ENCODE assay signal across 26 cellular contexts in genomic region chr20:23823621-23824324, GRCh38. TPM values are rescaled to one million over a fixed set of nuclear protein-coding genes. Genes with fewer than 3 reads are reported as not detected.
"Had no signal": no experiment of that assay in that cellular context is flagged by ENCODE, and none has a peak within 500 bp of the region (broad histone marks: within the 10 kb centered on the region; RNA-seq: fewer than 3 reads in every experiment).

No MANE protein-coding gene starts in this region.

- H3K27me3 Mint-ChIP-seq: activated CD4-positive, alpha-beta memory T cell treated with anti-CD3 and anti-CD28 coated beads, Interleukin-2, amount 10 ng/mL, durations not matched to agents 7 days and 5 days; dendritic cell treated with granulocyte-macrophage colony-stimulating factor and Interleukin-4, amounts not matched to agents 40 ng/mL and 50 ng/mL, for 4 days had no signal

- H3K4me1 Mint-ChIP-seq: activated CD4-positive, alpha-beta memory T cell treated with anti-CD3 and anti-CD28 coated beads, Interleukin-2, amount 10 ng/mL, durations not matched to agents 7 days and 5 days; activated naive CD8-positive, alpha-beta T cell treated with anti-CD3 and anti-CD28 coated beads, Interleukin-2, amount 10 ng/mL, durations not matched to agents 7 days and 5 days; naive thymus-derived CD4-positive, alpha-beta T cell; T-cell had no signal

- H3K36me3 Mint-ChIP-seq: activated naive CD8-positive, alpha-beta T cell treated with anti-CD3 and anti-CD28 coated beads, Interleukin-2, amount 10 ng/mL, durations not matched to agents 7 days and 5 days; naive thymus-derived CD4-positive, alpha-beta T cell; T-cell had no signal

- H3K9me3 Mint-ChIP-seq: activated CD4-positive, alpha-beta memory T cell treated with anti-CD3 and anti-CD28 coated beads, Interleukin-2, amount 10 ng/mL, durations not matched to agents 7 days and 5 days; activated naive CD8-positive, alpha-beta T cell treated with anti-CD3 and anti-CD28 coated beads, Interleukin-2, amount 10 ng/mL, durations not matched to agents 7 days and 5 days; activated T-cell treated with anti-CD3 and anti-CD28 coated beads, Interleukin-2, amount 50 U/mL, for 4 hours; dendritic cell treated with granulocyte-macrophage colony-stimulating factor and Interleukin-4, amounts not matched to agents 40 ng/mL and 50 ng/mL, for 4 days; effector memory CD8-positive, alpha-beta T cell; naive thymus-derived CD4-positive, alpha-beta T cell; T-cell had no signal

- DNase-seq: activated CD4-positive, alpha-beta memory T cell treated with anti-CD3 and anti-CD28 coated beads, Interleukin-2, amount 10 ng/mL, durations not matched to agents 7 days and 5 days; activated CD4-positive, alpha-beta T cell treated with anti-CD3 and anti-CD28 coated beads for 1 hour; activated gamma-delta T cell; activated naive CD8-positive, alpha-beta T cell treated with anti-CD3 and anti-CD28 coated beads, Interleukin-2, amount 10 ng/mL, durations not matched to agents 7 days and 5 days; activated T-cell treated with anti-CD3 and anti-CD28 coated beads, Interleukin-2, amount 50 U/mL, for 4 hours; aorta; cerebellar nuclear complex; effector memory CD8-positive, alpha-beta T cell; heart right ventricle; left colon; mucosa of descending colon; naive thymus-derived CD4-positive, alpha-beta T cell; right cardiac atrium; small intestine; stimulated activated CD4-positive, alpha-beta T cell treated with anti-CD3 and anti-CD28 coated beads, Interleukin-4, amount 100 ng/mL, for 24 hours; stimulated activated naive CD8-positive, alpha-beta T cell treated with anti-CD3 and anti-CD28 coated beads, Interleukin-15, Interleukin-2, amounts not matched to agents 100 U/mL and 50 U/mL, for 24 hours; T-cell; T-helper 9 cell had no signal

- H3K9me3 ChIP-seq: heart right ventricle, mucosa of descending colon had no signal

- H3K27ac ChIP-seq: heart right ventricle, SK-N-MC had no signal

- H3K27me3 ChIP-seq: heart right ventricle had no signal

- ATAC-seq: activated T-cell treated with anti-CD3 and anti-CD28 coated beads, Interleukin-2, amount 50 U/mL, for 4 hours; effector memory CD8-positive, alpha-beta T cell; left colon; mucosa of descending colon; naive thymus-derived CD4-positive, alpha-beta T cell; stimulated activated naive CD8-positive, alpha-beta T cell treated with anti-CD3 and anti-CD28 coated beads, Interleukin-15, Interleukin-2, amounts not matched to agents 100 U/mL and 50 U/mL, for 24 hours; T-cell had no signal

- H3K4me3 ChIP-seq: heart right ventricle, mucosa of descending colon, SK-N-MC had no signal

- H3K36me3 ChIP-seq: heart right ventricle had no signal

- H3K27ac Mint-ChIP-seq: activated CD4-positive, alpha-beta memory T cell treated with anti-CD3 and anti-CD28 coated beads, Interleukin-2, amount 10 ng/mL, durations not matched to agents 7 days and 5 days; activated naive CD8-positive, alpha-beta T cell treated with anti-CD3 and anti-CD28 coated beads, Interleukin-2, amount 10 ng/mL, durations not matched to agents 7 days and 5 days; dendritic cell treated with granulocyte-macrophage colony-stimulating factor and Interleukin-4, amounts not matched to agents 40 ng/mL and 50 ng/mL, for 4 days; effector memory CD8-positive, alpha-beta T cell; progenitor cell of endocrine pancreas; T-cell had no signal

- H3K4me3 Mint-ChIP-seq: activated CD4-positive, alpha-beta memory T cell treated with anti-CD3 and anti-CD28 coated beads, Interleukin-2, amount 10 ng/mL, durations not matched to agents 7 days and 5 days; activated naive CD8-positive, alpha-beta T cell treated with anti-CD3 and anti-CD28 coated beads, Interleukin-2, amount 10 ng/mL, durations not matched to agents 7 days and 5 days; activated T-cell treated with anti-CD3 and anti-CD28 coated beads, Interleukin-2, amount 50 U/mL, for 4 hours; dendritic cell treated with granulocyte-macrophage colony-stimulating factor and Interleukin-4, amounts not matched to agents 40 ng/mL and 50 ng/mL, for 4 days; effector memory CD8-positive, alpha-beta T cell; naive thymus-derived CD4-positive, alpha-beta T cell; T-cell had no signal

RNA-seq across cellular contexts. Expression of gene CST2, which starts 2.8 kb away (rescaled TPM):
- total RNA-seq: activated CD4-positive, alpha-beta memory T cell treated with anti-CD3 and anti-CD28 coated beads, Interleukin-2, amount 10 ng/mL, durations not matched to agents 7 days and 5 days; activated naive CD8-positive, alpha-beta T cell treated with anti-CD3 and anti-CD28 coated beads, Interleukin-2, amount 10 ng/mL, durations not matched to agents 7 days and 5 days; activated T-cell treated with anti-CD3 and anti-CD28 coated beads, Interleukin-2, amount 50 U/mL, for 4 hours; fibroblast of lung; frontal cortex; left colon; lung microvascular endothelial cell; mucosa of descending colon; naive thymus-derived CD4-positive, alpha-beta T cell; progenitor cell of endocrine pancreas; right cardiac atrium; T-cell; temporal lobe; ureter had no signal
- polyA plus RNA-seq: aorta; heart right ventricle; naive thymus-derived CD4-positive, alpha-beta T cell; right cardiac atrium had no signal

RNA-seq across cellular contexts. Expression of gene CST5, which starts 55.8 kb away (rescaled TPM):
- total RNA-seq: activated CD4-positive, alpha-beta memory T cell treated with anti-CD3 and anti-CD28 coated beads, Interleukin-2, amount 10 ng/mL, durations not matched to agents 7 days and 5 days; activated naive CD8-positive, alpha-beta T cell treated with anti-CD3 and anti-CD28 coated beads, Interleukin-2, amount 10 ng/mL, durations not matched to agents 7 days and 5 days; activated T-cell treated with anti-CD3 and anti-CD28 coated beads, Interleukin-2, amount 50 U/mL, for 4 hours; aorta; fibroblast of lung; frontal cortex; heart right ventricle; left colon; lung microvascular endothelial cell; mucosa of descending colon; naive thymus-derived CD4-positive, alpha-beta T cell; progenitor cell of endocrine pancreas; right cardiac atrium; T-cell; temporal lobe; ureter had no signal
- polyA plus RNA-seq: aorta; fibroblast of lung; heart right ventricle; naive thymus-derived CD4-positive, alpha-beta T cell; right cardiac atrium had no signal
